Comparison of ENCODE assay signal across 4 cellular contexts in the genomic region with DNA sequence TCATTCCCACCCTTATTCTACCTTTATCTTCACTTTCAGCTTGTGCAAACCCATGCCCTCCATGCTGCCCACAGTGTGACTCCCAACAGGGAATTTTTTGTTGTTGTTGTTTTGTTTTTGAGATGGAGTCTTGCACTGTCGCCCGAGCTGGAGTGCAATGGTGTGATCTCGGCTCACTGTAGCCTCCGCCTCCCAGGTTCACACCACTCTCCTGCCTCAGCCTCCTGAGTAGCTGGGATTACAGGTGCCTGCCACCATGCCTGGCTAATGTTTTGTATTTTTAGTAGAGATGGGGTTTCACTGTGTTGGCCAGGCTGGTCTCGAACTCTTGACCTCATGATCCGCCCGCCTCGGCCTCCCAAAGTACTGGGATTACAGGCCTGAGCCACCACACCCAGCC. TPM values are rescaled to one million over a fixed set of nuclear protein-coding genes. Genes with fewer than 3 reads are reported as not detected.
"Had no signal": no experiment of that assay in that cellular context is flagged by ENCODE, and none has a peak within 500 bp of the region (broad histone marks: within the 10 kb centered on the region; RNA-seq: fewer than 3 reads in every experiment).

No MANE protein-coding gene starts in this region.

RNA-seq across cellular contexts. Expression of a gene that starts 13.9 kb away (rescaled TPM):
- total RNA-seq: PC-9, Peyer's patch, Right ventricle myocardium inferior, Right ventricle myocardium superior had no signal
